ENCODE assay signal across 10 cellular contexts in the genomic region with DNA sequence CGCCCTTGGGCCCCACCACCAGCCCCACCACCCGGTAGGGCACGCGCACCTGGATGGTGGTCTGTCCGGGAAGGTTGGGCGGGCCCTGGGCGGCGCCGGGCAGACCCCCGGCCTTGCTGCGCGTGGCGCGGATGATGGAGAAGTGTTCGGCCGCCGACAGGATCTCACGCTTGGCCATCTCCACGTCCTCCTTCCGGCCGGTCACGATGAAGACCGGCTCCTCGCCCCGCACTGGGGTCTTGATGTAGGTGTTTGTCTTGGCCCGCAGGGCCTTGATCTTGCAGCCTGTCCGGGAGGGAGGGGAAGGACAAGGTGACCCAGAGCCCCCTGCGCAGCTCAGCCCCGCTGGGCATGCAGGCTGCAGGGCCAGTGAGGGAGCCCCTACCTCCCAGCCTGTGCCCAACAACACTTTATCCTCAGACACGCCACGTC. TPM values are rescaled to one million over a fixed set of nuclear protein-coding genes. Genes with fewer than 3 reads are reported as not detected.
"Had no signal": no experiment of that assay in that cellular context is flagged by ENCODE, and none has a peak within 500 bp of the region (broad histone marks: within the 10 kb centered on the region; RNA-seq: fewer than 3 reads in every experiment).

No MANE protein-coding gene starts in this region.

- H3K27ac Mint-ChIP-seq: HFFc6 had no signal

- H3K4me3 Mint-ChIP-seq: HFFc6 had no signal

- H3K9me3 ChIP-seq: HAP-1 had no signal

- H3K4me1 ChIP-seq: HAP-1 had no signal

- H3K27ac ChIP-seq: GM23248, HL-60 had no signal

- H3K9ac ChIP-seq: GM23248 had no signal

- H3K9me3 Mint-ChIP-seq: HFFc6 had no signal

- H2AFZ ChIP-seq: GM23248 had no signal

- ATAC-seq: HCT116, HepG2 had no signal

- DNase-seq: GM23248, GOT3, HFFc6, KBM-7 had no signal

- H3K4me3 ChIP-seq: GM23248, HAP-1 had no signal

- FAIRE-seq: HepG2 had no signal

RNA-seq across cellular contexts. Expression of gene PLK5, which starts 32.8 kb away (rescaled TPM):
- total RNA-seq: GM23248, H4, HepG2, HT1080 had no signal
- polyA plus RNA-seq: GM23248, HepG2 had no signal
